In genomic region chr6:111724039-111724438, GRCh38 we compare ENCODE assay signal across 9 cellular contexts.
A peak's percentile ranks its signal among the peaks of the same experiment; 100 is the strongest.
DNase-seq lines count a peak whose midpoint lies in the region; ATAC-seq, FAIRE-seq and TF ChIP-seq lines count a peak whose summit lies in the region.
"Had no signal": no experiment of that assay in that cellular context is flagged by ENCODE, and none has a peak within 500 bp of the region (broad histone marks: within the 10 kb centered on the region; RNA-seq: fewer than 3 reads in every experiment).

No MANE protein-coding gene starts in this region.

- H3K27ac ChIP-seq in HepG2 (ENCODE audit: extremely low read length, insufficient read depth, low read length): no peak overlapping the region

- H3K4me2 ChIP-seq in HepG2 (ENCODE audit: low read depth, low read length): no peak overlapping the region

- intact Hi-C loops in CD14-positive monocyte (cut with micrococcal nuclease): no loop called here
- intact Hi-C loops in HepG2 (cut with micrococcal nuclease; ENCODE audit: unreplicated experiment): loop anchor here (5.0 kb wide), 1 partner anchor 148 kb away; the partner anchor contains the start of gene FYN

- CTCF ChIA-PET in HepG2 (lab: Yijun Ruan, JAX; ENCODE audit: low intra/inter-chr PET ratio, low total read pairs): no interaction called here

- peak overlapping the region in 1 of 2 donors; percentile 30 for H3K4me3 Mint-ChIP-seq in CD14-positive monocyte
- peak overlapping the region; percentile 29 for H3K4me3 Mint-ChIP-seq in activated naive CD8-positive, alpha-beta T cell treated with anti-CD3 and anti-CD28 coated beads for 36 hours

- H3K9me3 Mint-ChIP-seq in CD14-positive monocyte: peaks cover 0 to 2% (median 0%) of the 10 kb centered on the region in 7 donors
- H3K9me3 Mint-ChIP-seq in activated naive CD8-positive, alpha-beta T cell treated with anti-CD3 and anti-CD28 coated beads for 36 hours: no peaks in the 10 kb centered on the region

- no peaks in the 10 kb centered on the region for H3K27me3 Mint-ChIP-seq in CD14-positive monocyte (ENCODE audit: low read depth in 3 of 3)
- H3K27me3 Mint-ChIP-seq in activated naive CD8-positive, alpha-beta T cell treated with anti-CD3 and anti-CD28 coated beads for 36 hours: no peaks in the 10 kb centered on the region

- in situ Hi-C loops in HepG2 (cut with HindIII; ENCODE audit: extremely low pct_ligation_motif_present, low pct_unique_long_range_greater_than_20kb): loop anchor here (25.0 kb wide), 1 partner anchor 438 kb away; no protein-coding TSS in a partner anchor

- TF ChIP-seq POLR2A in HepG2 (IDR thresholded peaks at IDR 0.05; ENCODE audit: insufficient read depth in 1 of 2, low read depth in 2 of 2, low read length in 2 of 2): no peak

- DNase-seq in CD14-positive monocyte (ENCODE audit: low spot score) (no peak), HepG2 (ENCODE audit: low spot score) (no peak), NCI-H2227 (lab: John Stamatoyannopoulos, UW; ENCODE audit: unreplicated experiment) (no peak), cerebellar nuclear complex (lab: John Stamatoyannopoulos, UW) (no peak)
- no peak for DNase-seq in activated naive CD8-positive, alpha-beta T cell treated with anti-CD3 and anti-CD28 coated beads for 36 hours
- no peak for DNase-seq in stimulated activated CD8-positive, alpha-beta memory T cell treated with anti-CD3 and anti-CD28 coated beads, Interleukin-4, amount 100 ng/mL, for 48 hours
- DNase-seq: GOT3 had no signal

- POLR2A ChIA-PET in HepG2 (lab: Yijun Ruan, JAX): no interaction called here

- TF ChIP-seq EP300 in HepG2 (IDR thresholded peaks at IDR 0.05; ENCODE audit: low read depth in 2 of 2, low read length in 2 of 2) (no peak), HepG2 (CRISPR knock-in tag; IDR thresholded peaks at IDR 0.05; ENCODE audit: borderline replicate concordance) (no peak)

- BruUV-seq in HepG2 (replicated peaks; lab: Mats Ljungman, UMichigan): no TSS peak

- 77% methylated on average over 5 of the region's 5 CpGs for WGBS in HepG2 (ENCODE audit: low lambda C conversion rate)

- peaks cover 28 to 40% of the 10 kb centered on the region in 2 donors for H3K36me3 Mint-ChIP-seq in CD14-positive monocyte
- peaks cover 78% of the 10 kb centered on the region for H3K36me3 Mint-ChIP-seq in activated naive CD8-positive, alpha-beta T cell treated with anti-CD3 and anti-CD28 coated beads for 36 hours

- no peak overlapping the region for H3K9ac ChIP-seq in HepG2 (ENCODE audit: insufficient read depth, low read depth, low read length)

- H3K36me3 ChIP-seq in HepG2 (replicated peaks in 1 of 2; ENCODE audit: control insufficient read depth in 1 of 2, insufficient read depth in 2 of 2, low read length in 2 of 2): no peaks in the 10 kb centered on the region

- no peak for FAIRE-seq in HepG2 (lab: Jason Lieb, UNC)

- ATAC-seq in GM19397 (IDR thresholded peaks at IDR 0.05; ENCODE audit: unreplicated experiment): peak; percentile 33
- peak; percentile 22 for ATAC-seq in HG03064 (IDR thresholded peaks at IDR 0.05; ENCODE audit: low read depth, unreplicated experiment)
- no peak; the same call in 2 of the 3 replicates for ATAC-seq in HepG2

- H3K27me3 ChIP-seq in HepG2 (ENCODE audit: control insufficient read depth in 1 of 2, insufficient read depth in 2 of 2, low read length in 2 of 2): no peaks in the 10 kb centered on the region

- no peaks in the 10 kb centered on the region for H3K79me2 ChIP-seq in HepG2 (ENCODE audit: insufficient read depth, low read length)

- no peaks in the 10 kb centered on the region for H3K4me1 ChIP-seq in HepG2 (ENCODE audit: insufficient read depth, low read length)

- no peaks in the 10 kb centered on the region for H4K20me1 ChIP-seq in HepG2 (ENCODE audit: insufficient read depth, low read length)

- no peak overlapping the region for H2AFZ ChIP-seq in HepG2 (ENCODE audit: low read length)

- no peak overlapping the region for H3K4me3 ChIP-seq in HepG2 (replicated peaks in 1 of 3; ENCODE audit: insufficient read depth in 1 of 3, low read depth in 2 of 3, low read length in 3 of 3)

- H3K9me3 ChIP-seq in HepG2 (ENCODE audit: low read length): no peaks in the 10 kb centered on the region

- peak overlapping the region in 4 of 7 donors; percentile 21 to 81 (median 74) for H3K27ac Mint-ChIP-seq in CD14-positive monocyte
- H3K27ac Mint-ChIP-seq in activated naive CD8-positive, alpha-beta T cell treated with anti-CD3 and anti-CD28 coated beads for 36 hours: peak overlapping the region; percentile 79

- TF ChIP-seq RAD21 in HepG2 (CRISPR knock-in tag; IDR thresholded peaks at IDR 0.05): no peak

- TF ChIP-seq CTCF in CD14-positive monocyte (IDR thresholded peaks at IDR 0.05) (no peak), HepG2 (CRISPR knock-in tag; IDR thresholded peaks at IDR 0.05) (no peak)

- peaks cover 42% of the 10 kb centered on the region for H3K4me1 Mint-ChIP-seq in CD14-positive monocyte
- peaks cover 68% of the 10 kb centered on the region for H3K4me1 Mint-ChIP-seq in activated naive CD8-positive, alpha-beta T cell treated with anti-CD3 and anti-CD28 coated beads for 36 hours

TF ChIP-seq in HepG2, 621 proteins besides CTCF, POLR2A, EP300 and RAD21 (continues in another document):
- no peak for TF ChIP-seq ZNF552 (CRISPR knock-in tag; IDR thresholded peaks at IDR 0.05; ENCODE audit: borderline replicate concordance)
- TF ChIP-seq IRX3 (CRISPR knock-in tag; IDR thresholded peaks at IDR 0.05; ENCODE audit: borderline replicate concordance, low read depth): no peak
- no peak for TF ChIP-seq PAXIP1 (CRISPR knock-in tag; conservative IDR thresholded peaks at IDR 0.05)
- TF ChIP-seq ZBTB46 (CRISPR knock-in tag; IDR thresholded peaks at IDR 0.05; ENCODE audit: borderline replicate concordance): no peak
- TF ChIP-seq ARNT (IDR thresholded peaks at IDR 0.05): no peak
- TF ChIP-seq, protein P1, sequence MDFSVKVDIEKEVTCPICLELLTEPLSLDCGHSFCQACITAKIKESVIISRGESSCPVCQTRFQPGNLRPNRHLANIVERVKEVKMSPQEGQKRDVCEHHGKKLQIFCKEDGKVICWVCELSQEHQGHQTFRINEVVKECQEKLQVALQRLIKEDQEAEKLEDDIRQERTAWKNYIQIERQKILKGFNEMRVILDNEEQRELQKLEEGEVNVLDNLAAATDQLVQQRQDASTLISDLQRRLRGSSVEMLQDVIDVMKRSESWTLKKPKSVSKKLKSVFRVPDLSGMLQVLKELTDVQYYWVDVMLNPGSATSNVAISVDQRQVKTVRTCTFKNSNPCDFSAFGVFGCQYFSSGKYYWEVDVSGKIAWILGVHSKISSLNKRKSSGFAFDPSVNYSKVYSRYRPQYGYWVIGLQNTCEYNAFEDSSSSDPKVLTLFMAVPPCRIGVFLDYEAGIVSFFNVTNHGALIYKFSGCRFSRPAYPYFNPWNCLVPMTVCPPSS (IDR thresholded peaks at IDR 0.05): no peak
- TF ChIP-seq, protein P2, sequence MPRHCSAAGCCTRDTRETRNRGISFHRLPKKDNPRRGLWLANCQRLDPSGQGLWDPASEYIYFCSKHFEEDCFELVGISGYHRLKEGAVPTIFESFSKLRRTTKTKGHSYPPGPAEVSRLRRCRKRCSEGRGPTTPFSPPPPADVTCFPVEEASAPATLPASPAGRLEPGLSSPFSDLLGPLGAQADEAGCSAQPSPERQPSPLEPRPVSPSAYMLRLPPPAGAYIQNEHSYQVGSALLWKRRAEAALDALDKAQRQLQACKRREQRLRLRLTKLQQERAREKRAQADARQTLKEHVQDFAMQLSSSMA (CRISPR knock-in tag; IDR thresholded peaks at IDR 0.05): no peak
- no peak for TF ChIP-seq ETV5 (CRISPR knock-in tag; IDR thresholded peaks at IDR 0.05; ENCODE audit: borderline replicate concordance)
